29 cellular contexts compared by ENCODE assay signal in the genomic region with DNA sequence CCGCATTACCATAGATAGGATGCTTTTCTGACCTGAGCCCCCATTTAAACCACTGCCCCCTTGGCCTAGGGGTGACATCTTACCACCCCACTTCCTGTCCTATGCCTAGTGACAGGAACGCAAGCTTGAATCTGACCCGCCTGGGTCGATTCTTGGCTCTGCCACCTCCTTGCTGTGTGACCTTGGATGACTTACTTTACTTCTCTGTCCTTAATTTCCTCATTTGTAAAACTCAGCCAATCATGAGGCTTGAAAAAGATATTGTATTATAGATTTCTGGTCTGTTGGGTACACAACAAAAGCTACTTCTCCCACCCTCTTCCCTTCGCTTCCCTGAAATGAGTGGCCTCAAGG. TPM values are rescaled to one million over a fixed set of nuclear protein-coding genes. Genes with fewer than 3 reads are reported as not detected.
DNase-seq lines count a peak whose midpoint lies in the region; ATAC-seq and TF ChIP-seq lines count a peak whose summit lies in the region.
"Had no signal": no experiment of that assay in that cellular context is flagged by ENCODE, and none has a peak within 500 bp of the region (broad histone marks: within the 10 kb centered on the region; RNA-seq: fewer than 3 reads in every experiment).

No MANE protein-coding gene starts in this region.

- intact Hi-C loops in CD4-positive, alpha-beta T cell (cut with DNase I, micrococcal nuclease) = no loop called here

- H2BK5ac ChIP-seq in trophoblast cell (ENCODE audit: low read depth, low read length, poor library complexity) = no peak overlapping the region

- H3K23ac ChIP-seq in trophoblast cell (ENCODE audit: low read length) = no peak overlapping the region

- no peak overlapping the region for H3K18ac ChIP-seq in trophoblast cell (ENCODE audit: low read length)

- no peak overlapping the region for H2BK12ac ChIP-seq in trophoblast cell (ENCODE audit: low read length)

- H3K27me3 ChIP-seq in mucosa of stomach (ENCODE audit: control insufficient read depth, insufficient read depth, low read length) (peaks cover 14% of the 10 kb centered on the region), trophoblast cell (ENCODE audit: insufficient read depth, low read length) (no peaks in the 10 kb centered on the region)
- H3K27me3 ChIP-seq in CD4-positive, alpha-beta T cell (ENCODE audit: control insufficient read depth, insufficient read depth, low read length) = no peaks in the 10 kb centered on the region
- H3K27me3 ChIP-seq: heart right ventricle, neutrophil had no signal

- no peak overlapping the region for H4K8ac ChIP-seq in trophoblast cell (ENCODE audit: low read depth, low read length)

- H4K91ac ChIP-seq in trophoblast cell (ENCODE audit: low read depth, low read length) = peak overlapping the region; percentile 16

- no peak overlapping the region for H3K14ac ChIP-seq in trophoblast cell (ENCODE audit: low read length)

- H3K4me3 ChIP-seq in HEK293 (ENCODE audit: low read depth, low read length) = no peak overlapping the region
- no peak overlapping the region for H3K4me3 ChIP-seq in mucosa of stomach (ENCODE audit: low read length)
- H3K4me3 ChIP-seq in trophoblast cell (ENCODE audit: low read depth, low read length) = no peak overlapping the region
- H3K4me3 ChIP-seq: esophagus squamous epithelium, GM23248, heart right ventricle, skin epidermis had no signal

- no peak overlapping the region for H3K4ac ChIP-seq in trophoblast cell (ENCODE audit: low read depth, low read length)

- no peak overlapping the region for H4K12ac ChIP-seq in trophoblast cell (ENCODE audit: low read depth, low read length)

- TF ChIP-seq CTCF in HEK293 (tag by site-specific recombination; IDR thresholded peaks at IDR 0.05) (no peak), brain (conservative IDR thresholded peaks at IDR 0.05) (no peak)
- TF ChIP-seq CTCF in CD4-positive, alpha-beta T cell (IDR thresholded peaks at IDR 0.05) = no peak

- no peaks in the 10 kb centered on the region for H3K79me2 ChIP-seq in trophoblast cell (ENCODE audit: control insufficient read depth, insufficient read depth, low read length, poor library complexity)

- H3K79me1 ChIP-seq in trophoblast cell (ENCODE audit: low read length) = peaks cover 5% of the 10 kb centered on the region

- H3K4me3 Mint-ChIP-seq in brain = no peak overlapping the region
- H3K4me3 Mint-ChIP-seq in CD4-positive, alpha-beta T cell = no peak overlapping the region
- H3K4me3 Mint-ChIP-seq: activated CD4-positive, alpha-beta memory T cell treated with anti-CD3 and anti-CD28 coated beads for 36 hours; CD4-positive, alpha-beta memory T cell; stimulated activated naive B cell treated with anti-CD40 and anti-IgM and Interleukin-4, amounts not matched to agents 10 μg/mL and 1 μg/mL and 100 μg/mL, for 72 hours; T-helper 1 cell treated with Interleukin-12 subunit alpha and Interleukin-12 subunit beta and Interleukin-4 antibody, amounts not matched to agents 30 μg/mL and 1 μg/mL, for 36 hours had no signal

- H3K4me1 ChIP-seq in HEK293 (ENCODE audit: control insufficient read depth, insufficient read depth, low read length) (peaks cover 14% of the 10 kb centered on the region), mucosa of stomach (ENCODE audit: control insufficient read depth, insufficient read depth, low read length) (peaks cover 18% of the 10 kb centered on the region), trophoblast cell (ENCODE audit: control insufficient read depth in 1 of 2, insufficient read depth in 2 of 2, low read length in 2 of 2) (peaks cover 24 to 46% of the 10 kb centered on the region in 2 experiments)
- H3K4me1 ChIP-seq: foreskin keratinocyte had no signal

- H3K27me3 Mint-ChIP-seq in brain = peaks cover 8% of the 10 kb centered on the region
- no peaks in the 10 kb centered on the region for H3K27me3 Mint-ChIP-seq in CD4-positive, alpha-beta T cell
- H3K27me3 Mint-ChIP-seq: activated CD4-positive, alpha-beta memory T cell treated with anti-CD3 and anti-CD28 coated beads for 36 hours had no signal

- H3K36me3 Mint-ChIP-seq in brain = no peaks in the 10 kb centered on the region
- H3K36me3 Mint-ChIP-seq in CD4-positive, alpha-beta T cell (ENCODE audit: low read depth) = no peaks in the 10 kb centered on the region
- H3K36me3 Mint-ChIP-seq: activated CD4-positive, alpha-beta memory T cell treated with anti-CD3 and anti-CD28 coated beads for 36 hours; CD4-positive, alpha-beta memory T cell; stimulated activated naive B cell treated with anti-CD40 and anti-IgM and Interleukin-4, amounts not matched to agents 10 μg/mL and 1 μg/mL and 100 μg/mL, for 72 hours had no signal

- H3K27ac ChIP-seq in HEK293 (ENCODE audit: extremely low read depth, low read depth, low read length) (peak overlapping the region; percentile 57; the same call in 1 of the 2 replicates), trophoblast cell (ENCODE audit: low read depth, low read length) (no peak overlapping the region)
- H3K27ac ChIP-seq in CD4-positive, alpha-beta T cell (ENCODE audit: low read depth, low read length) = no peak overlapping the region
- H3K27ac ChIP-seq: foreskin keratinocyte, GM23248, heart right ventricle, neutrophil had no signal

- H3K36me3 ChIP-seq in HEK293 (ENCODE audit: control insufficient read depth in 2 of 2, insufficient read depth in 1 of 2, low read length in 2 of 2) = no peaks in the 10 kb centered on the region
- H3K36me3 ChIP-seq in mucosa of stomach (ENCODE audit: control insufficient read depth, insufficient read depth, low read length) = no peaks in the 10 kb centered on the region
- no peaks in the 10 kb centered on the region for H3K36me3 ChIP-seq in trophoblast cell (ENCODE audit: control insufficient read depth in 1 of 2, insufficient read depth in 2 of 2, low read length in 2 of 2)
- H3K36me3 ChIP-seq: esophagus squamous epithelium, heart right ventricle, neutrophil had no signal

- ATAC-seq in HG03108 (IDR thresholded peaks at IDR 0.05; ENCODE audit: unreplicated experiment) = no peak
- no peak for ATAC-seq in CD4-positive, alpha-beta T cell (ENCODE audit: poor library complexity)
- ATAC-seq: activated CD4-positive, CD25-positive, alpha-beta regulatory T cell treated with anti-CD3 and anti-CD28 coated beads, Interleukin-2, amount 50 U/mL, for 24 hours; foreskin keratinocyte; stimulated activated naive B cell treated with anti-CD40 and anti-IgM and Interleukin-4, amounts not matched to agents 10 μg/mL and 1 μg/mL and 100 μg/mL, for 72 hours had no signal

- CTCF ChIA-PET in HEK293 (lab: Yijun Ruan, JAX) = interaction anchor here (0.6 to 1.6 kb wide), 3 partner anchors 10 to 208 kb away, joined by 3 to 4 read pairs (median 3); no protein-coding TSS in a partner anchor
- CTCF ChIA-PET in CD4-positive, alpha-beta T cell (lab: Charles Lee) = no interaction called here

- H3K4me1 Mint-ChIP-seq in brain = peaks cover 87% of the 10 kb centered on the region
- no peaks in the 10 kb centered on the region for H3K4me1 Mint-ChIP-seq in CD4-positive, alpha-beta T cell (ENCODE audit: low read depth)
- H3K4me1 Mint-ChIP-seq: stimulated activated naive B cell treated with anti-CD40 and anti-IgM and Interleukin-4, amounts not matched to agents 10 μg/mL and 1 μg/mL and 100 μg/mL, for 72 hours had no signal

- peaks cover 0 to 2% (median 0%) of the 10 kb centered on the region in 5 experiments for H3K9me3 Mint-ChIP-seq in brain
- no peaks in the 10 kb centered on the region for H3K9me3 Mint-ChIP-seq in CD4-positive, alpha-beta T cell
- H3K9me3 Mint-ChIP-seq: activated CD4-positive, alpha-beta memory T cell treated with anti-CD3 and anti-CD28 coated beads for 36 hours; CD4-positive, alpha-beta memory T cell; stimulated activated naive B cell treated with anti-CD40 and anti-IgM and Interleukin-4, amounts not matched to agents 10 μg/mL and 1 μg/mL and 100 μg/mL, for 72 hours; T-helper 1 cell treated with Interleukin-12 subunit alpha and Interleukin-12 subunit beta and Interleukin-4 antibody, amounts not matched to agents 30 μg/mL and 1 μg/mL, for 36 hours had no signal

- no CpG with 5 or more reads among the region's 5 CpGs for WGBS in trophoblast cell (ENCODE audit: extremely low coverage, insufficient coverage, insufficient read length)

- H2BK120ac ChIP-seq in trophoblast cell (ENCODE audit: insufficient read depth, low read length, poor library complexity) = no peak overlapping the region

- H2AK5ac ChIP-seq in trophoblast cell (ENCODE audit: low read length) = no peak overlapping the region

- no peak overlapping the region for H3K4me2 ChIP-seq in trophoblast cell (ENCODE audit: low read length)

- no peak overlapping the region for H2AFZ ChIP-seq in trophoblast cell (ENCODE audit: insufficient read depth, low read length, poor library complexity)
- H2AFZ ChIP-seq: GM23248 had no signal

- no peak for DNase-seq in trophoblast cell
- DNase-seq in NCI-H69 (lab: John Stamatoyannopoulos, UW) = no peak
- DNase-seq in CD4-positive, alpha-beta T cell = no peak
- DNase-seq in HPDE6-E6E7 (ENCODE audit: extremely low spot score) = no peak
- DNase-seq: activated CD4-positive, alpha-beta memory T cell treated with anti-CD3 and anti-CD28 coated beads for 36 hours; activated CD8-positive, alpha-beta memory T cell treated with anti-CD3 and anti-CD28 coated beads, Interleukin-2, amount 50 U/mL, for 4 hours; activated naive CD4-positive, alpha-beta T cell; CD4-positive, alpha-beta memory T cell; cerebellar nuclear complex; dermis blood vessel endothelial cell; esophagus squamous epithelium; foreskin keratinocyte; KBM-7; kidney glomerular epithelial cell; NCI-H1417; NCI-H2081; NCI-H526; NK-92 treated with Interleukin-12 subunit alpha and Interleukin-12 subunit beta, amount 100 ng/mL, for 24 hours; stimulated activated naive B cell treated with anti-CD40 and anti-IgM and Interleukin-4, amounts not matched to agents 10 μg/mL and 1 μg/mL and 100 μg/mL, for 72 hours had no signal

- POLR2A ChIA-PET in HEK293 (lab: Yijun Ruan, JAX) = interaction anchor here (1.1 kb wide), 1 partner anchor 16 kb away, joined by 7 read pairs; no protein-coding TSS in a partner anchor
- POLR2A ChIA-PET in CD4-positive, alpha-beta T cell (lab: Charles Lee) = no interaction called here

- H3K9ac ChIP-seq in mucosa of stomach (ENCODE audit: low read length) (peak overlapping the region; percentile 16), trophoblast cell (ENCODE audit: low read length) (no peak overlapping the region)
- H3K9ac ChIP-seq: GM23248 had no signal

- H3K9me3 ChIP-seq in HEK293 (ENCODE audit: control insufficient read depth, insufficient read depth, low read depth, low read length) (no peaks in the 10 kb centered on the region), mucosa of stomach (ENCODE audit: control insufficient read depth, low read length) (no peaks in the 10 kb centered on the region), trophoblast cell (ENCODE audit: insufficient read depth, low read depth, low read length) (no peaks in the 10 kb centered on the region)
- no peaks in the 10 kb centered on the region for H3K9me3 ChIP-seq in CD4-positive, alpha-beta T cell (ENCODE audit: control insufficient read depth, low read length)
- H3K9me3 ChIP-seq: esophagus squamous epithelium, heart right ventricle, neutrophil had no signal

- peak overlapping the region in 3 of 5 experiments; percentile 85 to 89 (median 87) for H3K27ac Mint-ChIP-seq in brain
- H3K27ac Mint-ChIP-seq in CD4-positive, alpha-beta T cell = no peak overlapping the region
- H3K27ac Mint-ChIP-seq: activated CD4-positive, alpha-beta memory T cell treated with anti-CD3 and anti-CD28 coated beads for 36 hours; CD4-positive, alpha-beta memory T cell; stimulated activated naive B cell treated with anti-CD40 and anti-IgM and Interleukin-4, amounts not matched to agents 10 μg/mL and 1 μg/mL and 100 μg/mL, for 72 hours; T-helper 1 cell treated with Interleukin-12 subunit alpha and Interleukin-12 subunit beta and Interleukin-4 antibody, amounts not matched to agents 30 μg/mL and 1 μg/mL, for 36 hours had no signal

RNA-seq across cellular contexts. Expression of gene CDON, which starts 39.2 kb away (rescaled TPM):
- polyA plus RNA-seq in brain (ENCODE audit: insufficient read depth, low read depth, low replicate concordance) = 6.3 TPM
- polyA plus RNA-seq in trophoblast cell (2013) = 41.5 and 45.5 TPM in 2 replicates
- 1 to 10 TPM; 1.9 to 2.7 TPM for total RNA-seq in CD4-positive, alpha-beta T cell
